22 cellular contexts compared by ENCODE assay signal in genomic region chr18:24630346-24630880, GRCh38.
"Had no signal": no experiment of that assay in that cellular context is flagged by ENCODE, and none has a peak within 500 bp of the region (broad histone marks: within the 10 kb centered on the region; RNA-seq: fewer than 3 reads in every experiment).

No MANE protein-coding gene starts in this region.

- H3K9me3 Mint-ChIP-seq: activated CD8-positive, alpha-beta T cell treated with anti-CD3 and anti-CD28 coated beads for 36 hours; activated T-cell treated with anti-CD3 and anti-CD28 coated beads, Interleukin-2, amount 50 U/mL, for 72 hours; central memory CD8-positive, alpha-beta T cell; dendritic cell treated with granulocyte-macrophage colony-stimulating factor and Interleukin-4, amounts not matched to agents 40 ng/mL and 50 ng/mL, for 4 days; memory B cell had no signal

- H3K36me3 Mint-ChIP-seq: activated naive CD8-positive, alpha-beta T cell; memory B cell; naive thymus-derived CD4-positive, alpha-beta T cell had no signal

- H3K4me3 Mint-ChIP-seq: activated CD8-positive, alpha-beta T cell treated with anti-CD3 and anti-CD28 coated beads for 36 hours; activated naive CD8-positive, alpha-beta T cell; activated T-cell treated with anti-CD3 and anti-CD28 coated beads, Interleukin-2, amount 50 U/mL, for 72 hours; central memory CD8-positive, alpha-beta T cell; dendritic cell treated with granulocyte-macrophage colony-stimulating factor and Interleukin-4, amounts not matched to agents 40 ng/mL and 50 ng/mL, for 4 days; memory B cell; naive thymus-derived CD4-positive, alpha-beta T cell had no signal

- H3K4me3 ChIP-seq: mucosa of descending colon, tibial nerve, vagina had no signal

- ATAC-seq: activated CD8-positive, alpha-beta T cell treated with anti-CD3 and anti-CD28 coated beads for 36 hours; activated T-cell treated with anti-CD3 and anti-CD28 coated beads, Interleukin-2, amount 50 U/mL, for 72 hours; foreskin keratinocyte; mucosa of descending colon; naive thymus-derived CD4-positive, alpha-beta T cell had no signal

- DNase-seq: activated CD8-positive, alpha-beta memory T cell treated with anti-CD3 and anti-CD28 coated beads, Interleukin-2, amount 50 U/mL, for 48 hours; activated CD8-positive, alpha-beta T cell treated with anti-CD3 and anti-CD28 coated beads for 36 hours; activated gamma-delta T cell treated with Interleukin-2 at 50 U/mL for 16 hours; activated T-cell treated with anti-CD3 and anti-CD28 coated beads, Interleukin-2, amount 50 U/mL, for 72 hours; amniotic stem cell; effector memory CD4-positive, alpha-beta T cell; foreskin keratinocyte; glutamatergic neuron; hypothalamus; left ventricle myocardium superior; mucosa of descending colon; naive thymus-derived CD4-positive, alpha-beta T cell; stimulated activated CD4-positive, alpha-beta T cell treated with anti-CD3 and anti-CD28 coated beads, Interleukin-4, amount 100 ng/mL, for 1 hour; stimulated activated naive CD4-positive, alpha-beta T cell had no signal

- H3K36me3 ChIP-seq: neutrophil, tibial nerve, vagina had no signal

- H3K4me1 Mint-ChIP-seq: central memory CD8-positive, alpha-beta T cell; memory B cell; naive thymus-derived CD4-positive, alpha-beta T cell had no signal

- H3K27me3 ChIP-seq: foreskin keratinocyte, neutrophil, tibial nerve, vagina had no signal

- H3K4me1 ChIP-seq: foreskin keratinocyte, vagina had no signal

- H3K27ac Mint-ChIP-seq: activated CD8-positive, alpha-beta T cell treated with anti-CD3 and anti-CD28 coated beads for 36 hours; activated naive CD8-positive, alpha-beta T cell; activated T-cell treated with anti-CD3 and anti-CD28 coated beads, Interleukin-2, amount 50 U/mL, for 72 hours; dendritic cell treated with granulocyte-macrophage colony-stimulating factor and Interleukin-4, amounts not matched to agents 40 ng/mL and 50 ng/mL, for 4 days; memory B cell; naive thymus-derived CD4-positive, alpha-beta T cell had no signal

- H3K27me3 Mint-ChIP-seq: dendritic cell treated with granulocyte-macrophage colony-stimulating factor and Interleukin-4, amounts not matched to agents 40 ng/mL and 50 ng/mL, for 4 days had no signal

- H3K9me3 ChIP-seq: mucosa of descending colon, neutrophil, tibial nerve, vagina had no signal

- H3K27ac ChIP-seq: foreskin keratinocyte, neutrophil, tibial nerve, vagina, VCaP had no signal
